ENCODE assay signal across 4 cellular contexts in genomic region chr3:130013246-130013645, GRCh38. TPM values are rescaled to one million over a fixed set of nuclear protein-coding genes. Genes with fewer than 3 reads are reported as not detected.
"Had no signal": no experiment of that assay in that cellular context is flagged by ENCODE, and none has a peak within 500 bp of the region (broad histone marks: within the 10 kb centered on the region; RNA-seq: fewer than 3 reads in every experiment).

No MANE protein-coding gene starts in this region.

RNA-seq across cellular contexts. Expression of gene TRH, which starts 38.7 kb away (rescaled TPM):
- total RNA-seq: LHCN-M2, M059J, MCF 10A, NCI-H460 had no signal
